Comparison of ENCODE assay signal across 9 cellular contexts in genomic region chrX:7088968-7089615, GRCh38. TPM values are rescaled to one million over a fixed set of nuclear protein-coding genes. Genes with fewer than 3 reads are reported as not detected.
A peak's percentile ranks its signal among the peaks of the same experiment; 100 is the strongest.
DNase-seq lines count a peak whose midpoint lies in the region; ATAC-seq and FAIRE-seq lines count a peak whose summit lies in the region.
"Had no signal": no experiment of that assay in that cellular context is flagged by ENCODE, and none has a peak within 500 bp of the region (broad histone marks: within the 10 kb centered on the region; RNA-seq: fewer than 3 reads in every experiment).

No MANE protein-coding gene starts in this region.

- no peaks in the 10 kb centered on the region for H3K27me3 Mint-ChIP-seq in activated naive CD4-positive, alpha-beta T cell treated with anti-CD3 and anti-CD28 coated beads for 36 hours (ENCODE audit: low read depth)

- FAIRE-seq in frontal cortex (lab: Jason Lieb, UNC): no peak

- peak overlapping the region; percentile 40 for H3K27ac Mint-ChIP-seq in activated naive CD4-positive, alpha-beta T cell treated with anti-CD3 and anti-CD28 coated beads for 36 hours

- peak; percentile 58 for DNase-seq in activated gamma-delta T cell treated with Interleukin-2 at 50 U/mL for 16 hours
- DNase-seq in activated gamma-delta T cell (lab: John Stamatoyannopoulos, UW): no peak
- peak; percentile 47 for DNase-seq in activated naive CD4-positive, alpha-beta T cell treated with anti-CD3 and anti-CD28 coated beads for 36 hours
- peak; percentile 39 for DNase-seq in stimulated activated CD4-positive, alpha-beta T cell treated with anti-CD3 and anti-CD28 coated beads, Interleukin-2, amount 100 ng/mL, for 4 hours (ENCODE audit: low read depth)
- no peak for DNase-seq in frontal cortex (ENCODE audit: low spot score in 2 of 2)
- DNase-seq in DMS79 treated with DMSO at 0.1 percent for 48 hours (lab: John Stamatoyannopoulos, UW): no peak
- DNase-seq in GM19240 (ENCODE audit: insufficient read length, low spot score): no peak

- intact Hi-C loops in activated naive CD4-positive, alpha-beta T cell treated with anti-CD3 and anti-CD28 coated beads for 36 hours (cut with micrococcal nuclease): loop anchor here (5.0 kb wide), 1 partner anchor 1067 kb away; no protein-coding TSS in a partner anchor

- no peaks in the 10 kb centered on the region for H3K36me3 Mint-ChIP-seq in activated naive CD4-positive, alpha-beta T cell treated with anti-CD3 and anti-CD28 coated beads for 36 hours (ENCODE audit: low read depth)

- H3K4me3 Mint-ChIP-seq in activated naive CD4-positive, alpha-beta T cell treated with anti-CD3 and anti-CD28 coated beads for 36 hours: no peak overlapping the region
- H3K4me3 Mint-ChIP-seq: neural crest cell had no signal

- H3K9me3 Mint-ChIP-seq in activated naive CD4-positive, alpha-beta T cell treated with anti-CD3 and anti-CD28 coated beads for 36 hours: no peaks in the 10 kb centered on the region
- H3K9me3 Mint-ChIP-seq: neural crest cell had no signal

- peak; percentile 35 for ATAC-seq in HG03457 (IDR thresholded peaks at IDR 0.05; ENCODE audit: unreplicated experiment)

- CTCF ChIA-PET in activated naive CD4-positive, alpha-beta T cell treated with anti-CD3 and anti-CD28 coated beads for 36 hours (lab: Charles Lee): no interaction called here

- H3K4me1 Mint-ChIP-seq in activated naive CD4-positive, alpha-beta T cell treated with anti-CD3 and anti-CD28 coated beads for 36 hours (ENCODE audit: low read depth): peaks cover 45% of the 10 kb centered on the region

RNA-seq across cellular contexts. Expression of gene STS, which starts 58.4 kb away (rescaled TPM):
- under 1 TPM; 0.32 to 0.38 TPM for total RNA-seq in activated naive CD4-positive, alpha-beta T cell treated with anti-CD3 and anti-CD28 coated beads for 36 hours
- 2.9 TPM for total RNA-seq in frontal cortex

RNA-seq across cellular contexts. Expression of gene PUDP, which starts 58.9 kb away (rescaled TPM):
- total RNA-seq in activated naive CD4-positive, alpha-beta T cell treated with anti-CD3 and anti-CD28 coated beads for 36 hours: 10 to 100 TPM; 10.7 to 13.6 TPM
- 4.5 TPM for total RNA-seq in frontal cortex

Comparison
In these comparisons a context has a peak if more than half of its experiments do, and no peak if none do; other contexts are left out.
1. DNase-seq: peak in activated gamma-delta T cell treated with Interleukin-2 at 50 U/mL for 16 hours (single experiment), activated naive CD4-positive, alpha-beta T cell treated with anti-CD3 and anti-CD28 coated beads for 36 hours (single experiment) and stimulated activated CD4-positive, alpha-beta T cell treated with anti-CD3 and anti-CD28 coated beads, Interleukin-2, amount 100 ng/mL, for 4 hours (single experiment); none in activated gamma-delta T cell (single experiment), frontal cortex (0 of 2), DMS79 treated with DMSO at 0.1 percent for 48 hours (single experiment) and GM19240 (single experiment).